Comparison of ENCODE assay signal across 15 cellular contexts in genomic region chr1:107590895-107591622, GRCh38.
DNase-seq lines count a peak whose midpoint lies in the region; ATAC-seq and TF ChIP-seq lines count a peak whose summit lies in the region.
"Had no signal": no experiment of that assay in that cellular context is flagged by ENCODE, and none has a peak within 500 bp of the region (broad histone marks: within the 10 kb centered on the region; RNA-seq: fewer than 3 reads in every experiment).

No MANE protein-coding gene starts in this region.

- no peaks in the 10 kb centered on the region for H3K9me3 ChIP-seq in tibial nerve
- H3K9me3 ChIP-seq: BE2C had no signal

- ATAC-seq in GM18511 (IDR thresholded peaks at IDR 0.05; ENCODE audit: unreplicated experiment) (peak; percentile 77), HG02798 (IDR thresholded peaks at IDR 0.05; ENCODE audit: poor library complexity, unreplicated experiment) (peak; percentile 71)
- ATAC-seq: stimulated activated effector memory CD8-positive, alpha-beta T cell treated with anti-CD3 and anti-CD28 coated beads, Interleukin-12 subunit alpha, Interleukin-12 subunit beta, amount 100 ng/mL, for 72 hours had no signal

- no peak for TF ChIP-seq CTCF in tibial nerve (IDR thresholded peaks at IDR 0.05)

- DNase-seq in NOMO-1 (lab: John Stamatoyannopoulos, UW; ENCODE audit: unreplicated experiment in 2 of 2) (peak; percentile 90), medulla oblongata (ENCODE audit: extremely low spot score) (peak; percentile 13), HuH-7.5 (ENCODE audit: low spot score) (no peak), tibial nerve (ENCODE audit: low spot score in 2 of 2) (no peak), amniotic stem cell (lab: John Stamatoyannopoulos, UW) (no peak), HPDE6-E6E7 (ENCODE audit: extremely low spot score) (no peak)
- DNase-seq: activated effector memory CD4-positive, alpha-beta T cell treated with anti-CD3 and anti-CD28 coated beads, Interleukin-2, amount 50 U/mL, for 16 hours; BE2C; DMS 273 treated with DMSO at 0.1 percent for 48 hours; HFFc6; immature natural killer cell; NCI-H2227 treated with DMSO at 0.1 percent for 48 hours had no signal

- no peak overlapping the region for H3K27ac ChIP-seq in tibial nerve

- 73 to 78% methylated on average over 4 of the region's 4 CpGs for WGBS in tibial nerve, 2 donors

- H3K27me3 ChIP-seq in tibial nerve: no peaks in the 10 kb centered on the region
- H3K27me3 ChIP-seq: BE2C had no signal

- TF ChIP-seq EP300 in tibial nerve (IDR thresholded peaks at IDR 0.05): no peak

- no peaks in the 10 kb centered on the region for H3K36me3 ChIP-seq in tibial nerve
- H3K36me3 ChIP-seq: BE2C had no signal

- H3K4me3 ChIP-seq in tibial nerve: no peak overlapping the region

- TF ChIP-seq POLR2A in tibial nerve (IDR thresholded peaks at IDR 0.05): no peak

- no peaks in the 10 kb centered on the region for H3K4me1 ChIP-seq in tibial nerve
- H3K4me1 ChIP-seq: BE2C had no signal

Comparison
In these comparisons a context has a peak if more than half of its experiments do, and no peak if none do; other contexts are left out.
1. DNase-seq: peak in NOMO-1 (2 of 2) and medulla oblongata (single experiment); none in HuH-7.5 (single experiment), tibial nerve (0 of 2), amniotic stem cell (single experiment) and HPDE6-E6E7 (single experiment).